ENCODE assay signal across 8 cellular contexts in genomic region chr10:46787321-46787615, GRCh38.
A peak's percentile ranks its signal among the peaks of the same experiment; 100 is the strongest.
DNase-seq lines count a peak whose midpoint lies in the region; ATAC-seq and TF ChIP-seq lines count a peak whose summit lies in the region.

No MANE protein-coding gene starts in this region.

- H3K4me3 Mint-ChIP-seq in CD8-positive, alpha-beta T cell, result peak overlapping the region; percentile 95
- H3K4me3 Mint-ChIP-seq in activated naive CD8-positive, alpha-beta T cell treated with anti-CD3 and anti-CD28 coated beads, Interleukin-2, amount 50 U/mL, for 24 hours, result peak overlapping the region; percentile 89
- peak overlapping the region; percentile 100 for H3K4me3 Mint-ChIP-seq in progenitor cell of endocrine pancreas (ENCODE audit: low read depth)

- CTCF ChIA-PET in CD8-positive, alpha-beta T cell (lab: Charles Lee), result no interaction called here

- no peaks in the 10 kb centered on the region for H3K27me3 Mint-ChIP-seq in CD8-positive, alpha-beta T cell (ENCODE audit: low read depth)
- H3K27me3 Mint-ChIP-seq in activated naive CD8-positive, alpha-beta T cell treated with anti-CD3 and anti-CD28 coated beads, Interleukin-2, amount 50 U/mL, for 24 hours, result peaks cover 4% of the 10 kb centered on the region
- H3K27me3 Mint-ChIP-seq in progenitor cell of endocrine pancreas, result no peaks in the 10 kb centered on the region

- H3K9me3 ChIP-seq in CD8-positive, alpha-beta T cell (ENCODE audit: low read length), result no peaks in the 10 kb centered on the region

- POLR2A ChIA-PET in CD8-positive, alpha-beta T cell (lab: Charles Lee), result no interaction called here

- peak; percentile 64 for ATAC-seq in CD8-positive, alpha-beta T cell
- ATAC-seq in GM21528 (IDR thresholded peaks at IDR 0.05; ENCODE audit: low FRiP score, unreplicated experiment) (peak; percentile 50), left cardiac atrium (peak; percentile 61), GM18517 (IDR thresholded peaks at IDR 0.05; ENCODE audit: unreplicated experiment) (no peak), GM21381 (IDR thresholded peaks at IDR 0.05; ENCODE audit: unreplicated experiment) (no peak)
- peak; percentile 82 for ATAC-seq in activated naive CD8-positive, alpha-beta T cell treated with anti-CD3 and anti-CD28 coated beads, Interleukin-2, amount 50 U/mL, for 24 hours

- intact Hi-C loops in CD8-positive, alpha-beta T cell (cut with DNase I, micrococcal nuclease), result no loop called here
- intact Hi-C loops in left cardiac atrium (cut with DNase I), result no loop called here

- no peaks in the 10 kb centered on the region for H3K9me3 Mint-ChIP-seq in CD8-positive, alpha-beta T cell
- no peaks in the 10 kb centered on the region for H3K9me3 Mint-ChIP-seq in activated naive CD8-positive, alpha-beta T cell treated with anti-CD3 and anti-CD28 coated beads, Interleukin-2, amount 50 U/mL, for 24 hours
- H3K9me3 Mint-ChIP-seq in progenitor cell of endocrine pancreas (ENCODE audit: low read depth), result no peaks in the 10 kb centered on the region

- no peaks in the 10 kb centered on the region for H3K27me3 ChIP-seq in CD8-positive, alpha-beta T cell (ENCODE audit: insufficient read depth, low read length)

- no peak overlapping the region for H3K27ac ChIP-seq in CD8-positive, alpha-beta T cell (ENCODE audit: low read depth, low read length)

- H3K4me1 Mint-ChIP-seq in CD8-positive, alpha-beta T cell (ENCODE audit: low read depth), result peaks cover 7% of the 10 kb centered on the region
- peaks cover 6% of the 10 kb centered on the region for H3K4me1 Mint-ChIP-seq in activated naive CD8-positive, alpha-beta T cell treated with anti-CD3 and anti-CD28 coated beads, Interleukin-2, amount 50 U/mL, for 24 hours
- H3K4me1 Mint-ChIP-seq in progenitor cell of endocrine pancreas (ENCODE audit: low read depth), result no peaks in the 10 kb centered on the region

- no peak for TF ChIP-seq CTCF in CD8-positive, alpha-beta T cell (IDR thresholded peaks at IDR 0.05)
- TF ChIP-seq CTCF in progenitor cell of endocrine pancreas (IDR thresholded peaks at IDR 0.05; ENCODE audit: unreplicated experiment), result no peak

- peak overlapping the region; percentile 55 for H3K27ac Mint-ChIP-seq in CD8-positive, alpha-beta T cell
- H3K27ac Mint-ChIP-seq in activated naive CD8-positive, alpha-beta T cell treated with anti-CD3 and anti-CD28 coated beads, Interleukin-2, amount 50 U/mL, for 24 hours, result no peak overlapping the region
- H3K27ac Mint-ChIP-seq in progenitor cell of endocrine pancreas, result peak overlapping the region; percentile 99

- DNase-seq in CD8-positive, alpha-beta T cell, result peak in 3 of 7 experiments; percentile 21 to 55 (median 33)
- DNase-seq in NCI-H1694 treated with DMSO at 0.1 percent for 48 hours (lab: John Stamatoyannopoulos, UW) (peak; percentile 34), left cardiac atrium (no peak), progenitor cell of endocrine pancreas (ENCODE audit: low spot score, unreplicated experiment) (no peak)
- DNase-seq in activated naive CD8-positive, alpha-beta T cell treated with anti-CD3 and anti-CD28 coated beads, Interleukin-2, amount 50 U/mL, for 24 hours, result peak; percentile 27

- H3K36me3 Mint-ChIP-seq in CD8-positive, alpha-beta T cell, result peaks cover 3% of the 10 kb centered on the region
- no peaks in the 10 kb centered on the region for H3K36me3 Mint-ChIP-seq in activated naive CD8-positive, alpha-beta T cell treated with anti-CD3 and anti-CD28 coated beads, Interleukin-2, amount 50 U/mL, for 24 hours (ENCODE audit: low read depth)
- no peaks in the 10 kb centered on the region for H3K36me3 Mint-ChIP-seq in progenitor cell of endocrine pancreas (ENCODE audit: insufficient read depth)

- H3K4me1 ChIP-seq in CD8-positive, alpha-beta T cell (ENCODE audit: insufficient read depth, low read length), result no peaks in the 10 kb centered on the region

- H3K4me3 ChIP-seq in CD8-positive, alpha-beta T cell (ENCODE audit: low read depth, low read length), result peak overlapping the region; percentile 51

- no peaks in the 10 kb centered on the region for H3K36me3 ChIP-seq in CD8-positive, alpha-beta T cell (ENCODE audit: insufficient read depth, low read length)

Comparison
In these comparisons a context has a peak if more than half of its experiments do, and no peak if none do; other contexts are left out.
1. ATAC-seq: peak in CD8-positive, alpha-beta T cell (single experiment), GM21528 (single experiment), activated naive CD8-positive, alpha-beta T cell treated with anti-CD3 and anti-CD28 coated beads, Interleukin-2, amount 50 U/mL, for 24 hours (single experiment) and left cardiac atrium (2 of 2); none in GM18517 (single experiment) and GM21381 (single experiment).
2. DNase-seq: peak in NCI-H1694 treated with DMSO at 0.1 percent for 48 hours (single experiment) and activated naive CD8-positive, alpha-beta T cell treated with anti-CD3 and anti-CD28 coated beads, Interleukin-2, amount 50 U/mL, for 24 hours (single experiment); none in left cardiac atrium (single experiment) and progenitor cell of endocrine pancreas (single experiment).
3. Peak in every context shown above with its lines, with median percentiles within 50 percentile points of each other: H3K4me3 Mint-ChIP-seq.